Comparison of ENCODE assay signal across 8 cellular contexts in the genomic region with DNA sequence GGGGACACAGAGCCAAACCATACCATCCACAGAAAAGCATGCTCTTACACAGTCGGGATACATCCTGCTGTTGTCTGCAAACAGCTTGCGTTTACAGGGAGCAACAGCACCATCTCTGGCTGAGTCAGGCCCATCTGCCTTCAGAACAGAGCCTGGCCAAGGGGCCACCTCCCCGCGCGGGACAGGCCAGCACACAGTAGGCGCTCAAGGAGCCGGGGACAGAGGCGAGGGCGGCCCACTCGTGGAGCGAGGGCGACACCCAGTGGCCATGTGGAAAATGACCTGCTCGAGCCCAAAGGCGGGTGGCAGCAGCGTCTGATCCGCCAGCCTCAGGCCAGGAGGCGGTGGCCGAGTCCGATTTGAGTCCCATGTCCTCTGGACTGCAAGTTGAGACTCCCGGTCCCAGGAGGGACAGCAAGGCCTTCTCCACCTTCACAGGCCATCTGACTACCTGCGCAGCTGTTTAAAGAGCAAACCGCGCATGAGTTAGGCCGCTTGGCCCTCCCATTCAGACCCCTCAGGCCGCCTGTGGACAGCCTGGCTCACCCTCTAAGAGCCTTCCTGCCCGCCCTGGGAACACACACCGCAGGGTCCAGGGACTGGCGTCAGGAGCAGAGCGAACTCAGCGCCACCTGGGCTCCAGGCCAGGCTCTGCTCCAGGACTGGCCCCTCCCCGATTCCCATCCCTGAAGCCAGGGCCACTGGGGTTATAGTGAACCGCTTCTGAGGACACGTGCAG. TPM values are rescaled to one million over a fixed set of nuclear protein-coding genes. Genes with fewer than 3 reads are reported as not detected.
DNase-seq lines count a peak whose midpoint lies in the region; ATAC-seq and TF ChIP-seq lines count a peak whose summit lies in the region.

No MANE protein-coding gene starts in this region.

- H3K27me3 Mint-ChIP-seq in activated CD4-positive, alpha-beta T cell treated with anti-CD3 and anti-CD28 coated beads, Interleukin-2, amount 10 ng/mL, durations not matched to agents 7 days and 5 days = no peaks in the 10 kb centered on the region

- H3K9me3 Mint-ChIP-seq in activated CD4-positive, alpha-beta T cell treated with anti-CD3 and anti-CD28 coated beads, Interleukin-2, amount 10 ng/mL, durations not matched to agents 7 days and 5 days = no peaks in the 10 kb centered on the region

- peak; percentile 76 for TF ChIP-seq CTCF in HFF-Myc (IDR thresholded peaks at IDR 0.05; ENCODE audit: low read depth, low read length, missing control alignments)
- peak; percentile 95 to 96 for TF ChIP-seq CTCF in left lung (IDR thresholded peaks at IDR 0.05)

- no peaks in the 10 kb centered on the region for H3K36me3 Mint-ChIP-seq in activated CD4-positive, alpha-beta T cell treated with anti-CD3 and anti-CD28 coated beads, Interleukin-2, amount 10 ng/mL, durations not matched to agents 7 days and 5 days (ENCODE audit: low read depth)

- peaks cover 2 to 11% of the 10 kb centered on the region in 2 donors for H3K4me1 ChIP-seq in left lung

- ATAC-seq in left lung = peak; percentile 95

- intact Hi-C loops in left lung (cut with DNase I) = loop anchor here in 1 of 2 donors (10.0 kb wide), 2 partner anchors 499 to 1349 kb away; no protein-coding TSS in a partner anchor

- CTCF ChIA-PET in activated CD4-positive, alpha-beta T cell treated with anti-CD3 and anti-CD28 coated beads, Interleukin-2, amount 10 ng/mL, durations not matched to agents 7 days and 5 days (lab: Charles Lee) = interaction anchor here (0.6 to 1.8 kb wide), 5 partner anchors 11 to 1020 kb away, joined by 3 to 4 read pairs (median 3); no protein-coding TSS in a partner anchor

- no peak overlapping the region for H3K4me3 Mint-ChIP-seq in activated CD4-positive, alpha-beta T cell treated with anti-CD3 and anti-CD28 coated beads, Interleukin-2, amount 10 ng/mL, durations not matched to agents 7 days and 5 days

- POLR2A ChIA-PET in activated CD4-positive, alpha-beta T cell treated with anti-CD3 and anti-CD28 coated beads, Interleukin-2, amount 10 ng/mL, durations not matched to agents 7 days and 5 days (lab: Charles Lee) = no interaction called here

- H3K36me3 ChIP-seq in left lung = no peaks in the 10 kb centered on the region

- peaks cover 10% of the 10 kb centered on the region for H3K4me1 Mint-ChIP-seq in activated CD4-positive, alpha-beta T cell treated with anti-CD3 and anti-CD28 coated beads, Interleukin-2, amount 10 ng/mL, durations not matched to agents 7 days and 5 days

- H3K9me3 ChIP-seq in left lung = no peaks in the 10 kb centered on the region

- peaks cover 0 to 17% of the 10 kb centered on the region in 2 donors for H3K27me3 ChIP-seq in left lung

- DNase-seq in NCI-H1092 treated with DMSO at 0.1 percent for 48 hours (lab: John Stamatoyannopoulos, UW) (peak; percentile 44), NCI-H1092 (lab: John Stamatoyannopoulos, UW) (no peak), HFF-Myc (ENCODE audit: extremely low read depth, low read depth) (no peak), MV-4-11 (lab: John Stamatoyannopoulos, UW) (peak; percentile 8), cortex of kidney (lab: John Stamatoyannopoulos, UW) (peak; percentile 23), left lung (peak; percentile 75 to 95)
- peak; percentile 65 for DNase-seq in activated CD4-positive, alpha-beta T cell treated with anti-CD3 and anti-CD28 coated beads, Interleukin-2, amount 10 ng/mL, durations not matched to agents 7 days and 5 days
- peak; percentile 72 for DNase-seq in stimulated activated CD4-positive, alpha-beta T cell treated with anti-CD3 and anti-CD28 coated beads, Interleukin-4, amount 100 ng/mL, for 24 hours

- no peak overlapping the region for H3K27ac Mint-ChIP-seq in activated CD4-positive, alpha-beta T cell treated with anti-CD3 and anti-CD28 coated beads, Interleukin-2, amount 10 ng/mL, durations not matched to agents 7 days and 5 days

- H3K4me3 ChIP-seq in HFF-Myc (replicated peaks; ENCODE audit: low read depth, low read length) = no peak overlapping the region
- no peak overlapping the region for H3K4me3 ChIP-seq in left lung

- no peak overlapping the region for H3K27ac ChIP-seq in left lung

RNA-seq across cellular contexts. Expression of gene TTC32, which starts 38.3 kb away (rescaled TPM):
- 10 to 100 TPM; 24.8 to 24.9 TPM for total RNA-seq in activated CD4-positive, alpha-beta T cell treated with anti-CD3 and anti-CD28 coated beads, Interleukin-2, amount 10 ng/mL, durations not matched to agents 7 days and 5 days
- 1 to 10 TPM; 6.6 to 9.3 TPM for total RNA-seq in left lung

Comparison
In these comparisons a context has a peak if more than half of its experiments do, and no peak if none do; other contexts are left out.
1. DNase-seq: peak in NCI-H1092 treated with DMSO at 0.1 percent for 48 hours (single experiment), MV-4-11 (single experiment), activated CD4-positive, alpha-beta T cell treated with anti-CD3 and anti-CD28 coated beads, Interleukin-2, amount 10 ng/mL, durations not matched to agents 7 days and 5 days (single experiment), cortex of kidney (single experiment), left lung (2 of 2) and stimulated activated CD4-positive, alpha-beta T cell treated with anti-CD3 and anti-CD28 coated beads, Interleukin-4, amount 100 ng/mL, for 24 hours (single experiment); none in NCI-H1092 (single experiment) and HFF-Myc (single experiment).